Comparison of ENCODE assay signal across 2 cellular contexts in genomic region chr19:658059-658839, GRCh38.
TF ChIP-seq lines count a peak whose summit lies in the region.

No MANE protein-coding gene starts in this region.

TF ChIP-seq in HEK293, 187 proteins besides CTCF, POLR2A, EP300 and RAD21:
- TF ChIP-seq, protein P1, sequence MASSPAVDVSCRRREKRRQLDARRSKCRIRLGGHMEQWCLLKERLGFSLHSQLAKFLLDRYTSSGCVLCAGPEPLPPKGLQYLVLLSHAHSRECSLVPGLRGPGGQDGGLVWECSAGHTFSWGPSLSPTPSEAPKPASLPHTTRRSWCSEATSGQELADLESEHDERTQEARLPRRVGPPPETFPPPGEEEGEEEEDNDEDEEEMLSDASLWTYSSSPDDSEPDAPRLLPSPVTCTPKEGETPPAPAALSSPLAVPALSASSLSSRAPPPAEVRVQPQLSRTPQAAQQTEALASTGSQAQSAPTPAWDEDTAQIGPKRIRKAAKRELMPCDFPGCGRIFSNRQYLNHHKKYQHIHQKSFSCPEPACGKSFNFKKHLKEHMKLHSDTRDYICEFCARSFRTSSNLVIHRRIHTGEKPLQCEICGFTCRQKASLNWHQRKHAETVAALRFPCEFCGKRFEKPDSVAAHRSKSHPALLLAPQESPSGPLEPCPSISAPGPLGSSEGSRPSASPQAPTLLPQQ (tag by site-specific recombination; IDR thresholded peaks at IDR 0.05): peak; percentile 84
- TF ChIP-seq ZNF747 (tag by site-specific recombination; IDR thresholded peaks at IDR 0.05) (no peak), ZIC2 (tag by site-specific recombination; IDR thresholded peaks at IDR 0.05) (peak; percentile 71), GLIS1 (tag by site-specific recombination; IDR thresholded peaks at IDR 0.05) (no peak), ZFHX2 (tag by site-specific recombination; conservative IDR thresholded peaks at IDR 0.05) (0 out of 2 replicates have a peak, but pooled peaks have one; percentile 6), KLF1 (tag by site-specific recombination; IDR thresholded peaks at IDR 0.05) (peak; percentile 32; the same call in 1 of the 2 replicates), ZFP69B (tag by site-specific recombination; IDR thresholded peaks at IDR 0.05) (peak; percentile 62; the same call in 1 of the 2 replicates), GLIS2 (tag by site-specific recombination; IDR thresholded peaks at IDR 0.05) (peak; percentile 14; the same call in 1 of the 2 replicates), ZBTB20 (tag by site-specific recombination; IDR thresholded peaks at IDR 0.05) (peak; percentile 64)

TF ChIP-seq in H1, 55 proteins besides CTCF, POLR2A, EP300 and RAD21:
- TF ChIP-seq CEBPB (IDR thresholded peaks at IDR 0.05; ENCODE audit: low read depth, low read length) (no peak), SAP30 (IDR thresholded peaks at IDR 0.05; ENCODE audit: insufficient read depth, insufficient replicate concordance, low read length) (no peak), CBX5 (IDR thresholded peaks at IDR 0.05; ENCODE audit: low read depth, low read length) (no peak), KDM4A (IDR thresholded peaks at IDR 0.05; ENCODE audit: low read depth, low read length, severe bottlenecking) (no peak), CHD1 (IDR thresholded peaks at IDR 0.05; ENCODE audit: low read depth, low read length) (no peak), POLR2AphosphoS5 (IDR thresholded peaks at IDR 0.05; ENCODE audit: low read depth, low read length) (no peak), USF2 (IDR thresholded peaks at IDR 0.05; ENCODE audit: low read length) (no peak), CHD2 (IDR thresholded peaks at IDR 0.05; ENCODE audit: low read length) (no peak), HDAC6 (IDR thresholded peaks at IDR 0.05; ENCODE audit: low read depth, low read length) (no peak)
- TF ChIP-seq, protein P2, sequence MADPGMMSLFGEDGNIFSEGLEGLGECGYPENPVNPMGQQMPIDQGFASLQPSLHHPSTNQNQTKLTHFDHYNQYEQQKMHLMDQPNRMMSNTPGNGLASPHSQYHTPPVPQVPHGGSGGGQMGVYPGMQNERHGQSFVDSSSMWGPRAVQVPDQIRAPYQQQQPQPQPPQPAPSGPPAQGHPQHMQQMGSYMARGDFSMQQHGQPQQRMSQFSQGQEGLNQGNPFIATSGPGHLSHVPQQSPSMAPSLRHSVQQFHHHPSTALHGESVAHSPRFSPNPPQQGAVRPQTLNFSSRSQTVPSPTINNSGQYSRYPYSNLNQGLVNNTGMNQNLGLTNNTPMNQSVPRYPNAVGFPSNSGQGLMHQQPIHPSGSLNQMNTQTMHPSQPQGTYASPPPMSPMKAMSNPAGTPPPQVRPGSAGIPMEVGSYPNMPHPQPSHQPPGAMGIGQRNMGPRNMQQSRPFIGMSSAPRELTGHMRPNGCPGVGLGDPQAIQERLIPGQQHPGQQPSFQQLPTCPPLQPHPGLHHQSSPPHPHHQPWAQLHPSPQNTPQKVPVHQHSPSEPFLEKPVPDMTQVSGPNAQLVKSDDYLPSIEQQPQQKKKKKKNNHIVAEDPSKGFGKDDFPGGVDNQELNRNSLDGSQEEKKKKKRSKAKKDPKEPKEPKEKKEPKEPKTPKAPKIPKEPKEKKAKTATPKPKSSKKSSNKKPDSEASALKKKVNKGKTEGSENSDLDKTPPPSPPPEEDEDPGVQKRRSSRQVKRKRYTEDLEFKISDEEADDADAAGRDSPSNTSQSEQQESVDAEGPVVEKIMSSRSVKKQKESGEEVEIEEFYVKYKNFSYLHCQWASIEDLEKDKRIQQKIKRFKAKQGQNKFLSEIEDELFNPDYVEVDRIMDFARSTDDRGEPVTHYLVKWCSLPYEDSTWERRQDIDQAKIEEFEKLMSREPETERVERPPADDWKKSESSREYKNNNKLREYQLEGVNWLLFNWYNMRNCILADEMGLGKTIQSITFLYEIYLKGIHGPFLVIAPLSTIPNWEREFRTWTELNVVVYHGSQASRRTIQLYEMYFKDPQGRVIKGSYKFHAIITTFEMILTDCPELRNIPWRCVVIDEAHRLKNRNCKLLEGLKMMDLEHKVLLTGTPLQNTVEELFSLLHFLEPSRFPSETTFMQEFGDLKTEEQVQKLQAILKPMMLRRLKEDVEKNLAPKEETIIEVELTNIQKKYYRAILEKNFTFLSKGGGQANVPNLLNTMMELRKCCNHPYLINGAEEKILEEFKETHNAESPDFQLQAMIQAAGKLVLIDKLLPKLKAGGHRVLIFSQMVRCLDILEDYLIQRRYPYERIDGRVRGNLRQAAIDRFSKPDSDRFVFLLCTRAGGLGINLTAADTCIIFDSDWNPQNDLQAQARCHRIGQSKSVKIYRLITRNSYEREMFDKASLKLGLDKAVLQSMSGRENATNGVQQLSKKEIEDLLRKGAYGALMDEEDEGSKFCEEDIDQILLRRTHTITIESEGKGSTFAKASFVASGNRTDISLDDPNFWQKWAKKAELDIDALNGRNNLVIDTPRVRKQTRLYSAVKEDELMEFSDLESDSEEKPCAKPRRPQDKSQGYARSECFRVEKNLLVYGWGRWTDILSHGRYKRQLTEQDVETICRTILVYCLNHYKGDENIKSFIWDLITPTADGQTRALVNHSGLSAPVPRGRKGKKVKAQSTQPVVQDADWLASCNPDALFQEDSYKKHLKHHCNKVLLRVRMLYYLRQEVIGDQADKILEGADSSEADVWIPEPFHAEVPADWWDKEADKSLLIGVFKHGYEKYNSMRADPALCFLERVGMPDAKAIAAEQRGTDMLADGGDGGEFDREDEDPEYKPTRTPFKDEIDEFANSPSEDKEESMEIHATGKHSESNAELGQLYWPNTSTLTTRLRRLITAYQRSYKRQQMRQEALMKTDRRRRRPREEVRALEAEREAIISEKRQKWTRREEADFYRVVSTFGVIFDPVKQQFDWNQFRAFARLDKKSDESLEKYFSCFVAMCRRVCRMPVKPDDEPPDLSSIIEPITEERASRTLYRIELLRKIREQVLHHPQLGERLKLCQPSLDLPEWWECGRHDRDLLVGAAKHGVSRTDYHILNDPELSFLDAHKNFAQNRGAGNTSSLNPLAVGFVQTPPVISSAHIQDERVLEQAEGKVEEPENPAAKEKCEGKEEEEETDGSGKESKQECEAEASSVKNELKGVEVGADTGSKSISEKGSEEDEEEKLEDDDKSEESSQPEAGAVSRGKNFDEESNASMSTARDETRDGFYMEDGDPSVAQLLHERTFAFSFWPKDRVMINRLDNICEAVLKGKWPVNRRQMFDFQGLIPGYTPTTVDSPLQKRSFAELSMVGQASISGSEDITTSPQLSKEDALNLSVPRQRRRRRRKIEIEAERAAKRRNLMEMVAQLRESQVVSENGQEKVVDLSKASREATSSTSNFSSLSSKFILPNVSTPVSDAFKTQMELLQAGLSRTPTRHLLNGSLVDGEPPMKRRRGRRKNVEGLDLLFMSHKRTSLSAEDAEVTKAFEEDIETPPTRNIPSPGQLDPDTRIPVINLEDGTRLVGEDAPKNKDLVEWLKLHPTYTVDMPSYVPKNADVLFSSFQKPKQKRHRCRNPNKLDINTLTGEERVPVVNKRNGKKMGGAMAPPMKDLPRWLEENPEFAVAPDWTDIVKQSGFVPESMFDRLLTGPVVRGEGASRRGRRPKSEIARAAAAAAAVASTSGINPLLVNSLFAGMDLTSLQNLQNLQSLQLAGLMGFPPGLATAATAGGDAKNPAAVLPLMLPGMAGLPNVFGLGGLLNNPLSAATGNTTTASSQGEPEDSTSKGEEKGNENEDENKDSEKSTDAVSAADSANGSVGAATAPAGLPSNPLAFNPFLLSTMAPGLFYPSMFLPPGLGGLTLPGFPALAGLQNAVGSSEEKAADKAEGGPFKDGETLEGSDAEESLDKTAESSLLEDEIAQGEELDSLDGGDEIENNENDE (IDR thresholded peaks at IDR 0.05; ENCODE audit: insufficient replicate concordance, low read length): no peak
TF ChIP-seq in H1: peak in this region for 0.
